ENCODE assay signal across 1 cellular context in the genomic region with DNA sequence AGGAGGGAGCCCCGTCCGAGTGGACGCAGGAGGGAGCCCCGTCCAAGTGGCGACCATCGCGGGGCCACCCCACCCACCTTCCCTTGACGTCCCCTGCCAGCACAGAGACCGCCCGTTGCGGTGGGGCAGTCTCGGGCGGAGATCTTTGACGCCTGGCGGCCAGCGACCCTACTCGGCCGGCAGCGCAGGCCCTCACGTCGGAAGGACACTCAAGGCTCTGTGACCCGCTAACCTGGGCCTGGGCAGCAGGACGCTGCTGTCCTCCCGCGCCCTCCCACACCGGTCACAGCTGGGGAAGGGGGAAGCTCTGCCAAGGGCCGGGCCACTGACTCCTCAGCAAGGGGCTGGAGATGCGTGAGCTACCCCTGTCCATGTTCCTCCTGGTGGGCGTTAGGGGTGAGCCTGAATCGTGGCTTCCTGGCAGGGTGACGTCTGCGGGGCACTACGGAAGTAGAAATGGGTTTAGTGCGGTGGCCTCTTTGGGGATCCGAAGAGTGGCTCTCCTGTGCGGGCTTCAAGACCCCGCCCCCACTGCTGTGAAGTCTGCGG.
TF ChIP-seq lines count a peak whose summit lies in the region.

No MANE protein-coding gene starts in this region.

TF ChIP-seq in GM12878, 131 proteins besides CTCF, POLR2A, EP300 and RAD21:
- TF ChIP-seq NFYA (IDR thresholded peaks at IDR 0.05; ENCODE audit: borderline replicate concordance, low read depth, low read length) (no peak), ZNF384 (IDR thresholded peaks at IDR 0.05; ENCODE audit: borderline replicate concordance, low read depth, low read length) (no peak), STAT1 (conservative IDR thresholded peaks at IDR 0.05) (no peak), NBN (IDR thresholded peaks at IDR 0.05) (no peak), NFIC (IDR thresholded peaks at IDR 0.05; ENCODE audit: low read depth, low read length) (no peak), SUZ12 (IDR thresholded peaks at IDR 0.05; ENCODE audit: unreplicated experiment) (peak; percentile 52)
- TF ChIP-seq, protein P1, sequence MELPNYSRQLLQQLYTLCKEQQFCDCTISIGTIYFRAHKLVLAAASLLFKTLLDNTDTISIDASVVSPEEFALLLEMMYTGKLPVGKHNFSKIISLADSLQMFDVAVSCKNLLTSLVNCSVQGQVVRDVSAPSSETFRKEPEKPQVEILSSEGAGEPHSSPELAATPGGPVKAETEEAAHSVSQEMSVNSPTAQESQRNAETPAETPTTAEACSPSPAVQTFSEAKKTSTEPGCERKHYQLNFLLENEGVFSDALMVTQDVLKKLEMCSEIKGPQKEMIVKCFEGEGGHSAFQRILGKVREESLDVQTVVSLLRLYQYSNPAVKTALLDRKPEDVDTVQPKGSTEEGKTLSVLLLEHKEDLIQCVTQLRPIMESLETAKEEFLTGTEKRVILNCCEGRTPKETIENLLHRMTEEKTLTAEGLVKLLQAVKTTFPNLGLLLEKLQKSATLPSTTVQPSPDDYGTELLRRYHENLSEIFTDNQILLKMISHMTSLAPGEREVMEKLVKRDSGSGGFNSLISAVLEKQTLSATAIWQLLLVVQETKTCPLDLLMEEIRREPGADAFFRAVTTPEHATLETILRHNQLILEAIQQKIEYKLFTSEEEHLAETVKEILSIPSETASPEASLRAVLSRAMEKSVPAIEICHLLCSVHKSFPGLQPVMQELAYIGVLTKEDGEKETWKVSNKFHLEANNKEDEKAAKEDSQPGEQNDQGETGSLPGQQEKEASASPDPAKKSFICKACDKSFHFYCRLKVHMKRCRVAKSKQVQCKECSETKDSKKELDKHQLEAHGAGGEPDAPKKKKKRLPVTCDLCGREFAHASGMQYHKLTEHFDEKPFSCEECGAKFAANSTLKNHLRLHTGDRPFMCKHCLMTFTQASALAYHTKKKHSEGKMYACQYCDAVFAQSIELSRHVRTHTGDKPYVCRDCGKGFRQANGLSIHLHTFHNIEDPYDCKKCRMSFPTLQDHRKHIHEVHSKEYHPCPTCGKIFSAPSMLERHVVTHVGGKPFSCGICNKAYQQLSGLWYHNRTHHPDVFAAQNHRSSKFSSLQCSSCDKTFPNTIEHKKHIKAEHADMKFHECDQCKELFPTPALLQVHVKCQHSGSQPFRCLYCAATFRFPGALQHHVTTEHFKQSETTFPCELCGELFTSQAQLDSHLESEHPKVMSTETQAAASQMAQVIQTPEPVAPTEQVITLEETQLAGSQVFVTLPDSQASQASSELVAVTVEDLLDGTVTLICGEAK (IDR thresholded peaks at IDR 0.05; ENCODE audit: borderline replicate concordance), result no peak
- TF ChIP-seq, protein P2, sequence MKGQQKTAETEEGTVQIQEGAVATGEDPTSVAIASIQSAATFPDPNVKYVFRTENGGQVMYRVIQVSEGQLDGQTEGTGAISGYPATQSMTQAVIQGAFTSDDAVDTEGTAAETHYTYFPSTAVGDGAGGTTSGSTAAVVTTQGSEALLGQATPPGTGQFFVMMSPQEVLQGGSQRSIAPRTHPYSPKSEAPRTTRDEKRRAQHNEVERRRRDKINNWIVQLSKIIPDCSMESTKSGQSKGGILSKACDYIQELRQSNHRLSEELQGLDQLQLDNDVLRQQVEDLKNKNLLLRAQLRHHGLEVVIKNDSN (IDR thresholded peaks at IDR 0.05; ENCODE audit: borderline replicate concordance, extremely low read length, insufficient read depth, low read depth, low read length), result no peak
